Comparison of ENCODE assay signal across 16 cellular contexts in the genomic region with DNA sequence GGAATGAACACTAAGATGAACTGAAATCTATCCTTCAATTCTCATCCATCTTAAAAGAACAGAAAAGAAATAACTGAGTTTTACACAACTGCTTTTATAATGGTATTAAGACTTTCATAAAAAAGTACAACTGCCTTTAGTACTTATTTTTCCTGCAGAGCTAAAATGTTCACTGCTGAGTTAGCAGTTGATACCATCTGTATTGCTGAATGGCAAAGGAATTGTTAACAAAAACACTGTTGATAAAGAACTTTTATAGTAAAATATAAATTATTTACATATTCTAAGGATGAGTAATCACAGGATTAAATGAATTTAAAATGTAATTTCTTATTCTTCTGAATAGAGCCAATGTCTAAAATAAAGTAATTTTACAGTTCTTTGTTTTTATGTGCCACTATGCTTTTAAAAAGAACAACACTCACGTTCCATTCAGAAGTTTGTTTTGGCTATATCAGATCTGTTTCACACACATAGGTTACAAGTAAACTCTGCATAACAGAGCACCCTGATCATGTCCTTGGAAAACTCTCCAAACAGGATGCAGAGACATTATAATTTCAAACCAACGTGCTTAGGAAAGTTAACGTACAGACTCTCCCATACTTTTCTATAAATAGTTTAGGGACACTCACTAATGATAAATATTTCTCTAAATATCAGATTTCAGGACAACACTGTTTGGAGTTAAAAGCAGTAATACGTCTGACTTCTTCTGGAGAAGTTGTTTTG.
DNase-seq lines count a peak whose midpoint lies in the region; ATAC-seq and TF ChIP-seq lines count a peak whose summit lies in the region.
"Had no signal": no experiment of that assay in that cellular context is flagged by ENCODE, and none has a peak within 500 bp of the region (broad histone marks: within the 10 kb centered on the region; RNA-seq: fewer than 3 reads in every experiment).

No MANE protein-coding gene starts in this region.

- H3K4me3 ChIP-seq in left ventricle myocardium inferior (no peak overlapping the region), adipocyte (ENCODE audit: low read length) (no peak overlapping the region), foreskin fibroblast (ENCODE audit: low read depth in 1 of 2, low read length in 2 of 2) (no peak overlapping the region), dorsolateral prefrontal cortex (no peak overlapping the region)

- H3K9ac ChIP-seq in adipocyte (ENCODE audit: low read length), result no peak overlapping the region

- TF ChIP-seq CTCF in left ventricle myocardium inferior (IDR thresholded peaks at IDR 0.05; ENCODE audit: borderline replicate concordance) (no peak), foreskin fibroblast (IDR thresholded peaks at IDR 0.05; ENCODE audit: low read depth, low read length) (no peak), dorsolateral prefrontal cortex (IDR thresholded peaks at IDR 0.05 in 54 of 56, conservative IDR thresholded peaks at IDR 0.05 in 2 of 56; ENCODE audit: low read depth in 1 of 56, partially characterized antibody in 56 of 56) (no peak)

- no peak for DNase-seq in left ventricle myocardium inferior
- DNase-seq in Right ventricle myocardium inferior (ENCODE audit: missing footprints), result no peak
- peak; percentile 46 for DNase-seq in adipocyte (ENCODE audit: low read depth)
- peak; percentile 13 to 26 for DNase-seq in foreskin fibroblast
- no peak for DNase-seq in head of caudate nucleus
- no peak for DNase-seq in HK-2 (ENCODE audit: unreplicated experiment)
- DNase-seq in dorsolateral prefrontal cortex, result no peak
- DNase-seq: COR-L47, NCI-H1417, NCI-H2029, NCI-H2171 treated with DMSO at 0.1 percent for 48 hours, NCI-H82, SW 1271 had no signal

- intact Hi-C loops in left ventricle myocardium inferior (cut with micrococcal nuclease), result no loop called here
- intact Hi-C loops in Right ventricle myocardium inferior (cut with DNase I), result no loop called here
- intact Hi-C loops in head of caudate nucleus (cut with DNase I), result loop anchor here (10.0 kb wide), 1 partner anchor 155 kb away; the partner anchor contains the start of genes ITFG1 and PHKB
- intact Hi-C loops in dorsolateral prefrontal cortex (cut with DNase I), result loop anchor here in 1 of 2 donors (5.0 kb wide), 1 partner anchor 153 kb away; the partner anchor contains the start of genes ITFG1 and PHKB

- no peak for ATAC-seq in Right ventricle myocardium inferior
- ATAC-seq in GM21528 (IDR thresholded peaks at IDR 0.05; ENCODE audit: low FRiP score, unreplicated experiment), result no peak

- H3K4me1 ChIP-seq in left ventricle myocardium inferior (peaks cover 41% of the 10 kb centered on the region), adipocyte (ENCODE audit: control insufficient read depth, insufficient read depth, low read length) (no peaks in the 10 kb centered on the region)

- H3K27me3 ChIP-seq in left ventricle myocardium inferior (ENCODE audit: low read depth) (no peaks in the 10 kb centered on the region), adipocyte (replicated peaks; ENCODE audit: control insufficient read depth, insufficient read depth, low read length) (no peaks in the 10 kb centered on the region), dorsolateral prefrontal cortex (no peaks in the 10 kb centered on the region)

- H3K9me3 ChIP-seq in left ventricle myocardium inferior (replicated peaks) (no peaks in the 10 kb centered on the region), adipocyte (ENCODE audit: control insufficient read depth, low read length) (no peaks in the 10 kb centered on the region)

- peaks cover 11% of the 10 kb centered on the region for H3K36me3 ChIP-seq in left ventricle myocardium inferior
- H3K36me3 ChIP-seq in adipocyte (ENCODE audit: control insufficient read depth, insufficient read depth, low read length, severe bottlenecking), result peaks cover 23% of the 10 kb centered on the region

- H3K27ac ChIP-seq in left ventricle myocardium inferior (replicated peaks), result peak overlapping the region; percentile 57
- H3K27ac ChIP-seq in dorsolateral prefrontal cortex, result no peak overlapping the region
- H3K27ac ChIP-seq: 22Rv1, C4-2B had no signal

Comparison
In these comparisons a context has a peak if more than half of its experiments do, and no peak if none do; other contexts are left out.
1. DNase-seq: peak in adipocyte (single experiment) and foreskin fibroblast (2 of 2); none in left ventricle myocardium inferior (single experiment), Right ventricle myocardium inferior (single experiment), head of caudate nucleus (0 of 42), HK-2 (single experiment) and dorsolateral prefrontal cortex (0 of 10).